8 cellular contexts compared by ENCODE assay signal in genomic region chr3:67653425-67654098, GRCh38. TPM values are rescaled to one million over a fixed set of nuclear protein-coding genes. Genes with fewer than 3 reads are reported as not detected.
DNase-seq lines count a peak whose midpoint lies in the region; ATAC-seq and TF ChIP-seq lines count a peak whose summit lies in the region.

No MANE protein-coding gene starts in this region.

- peak overlapping the region; percentile 53 for H4K91ac ChIP-seq in IMR-90 (ENCODE audit: insufficient read depth, low read depth, low read length)

- H3K4ac ChIP-seq in IMR-90 (ENCODE audit: low read depth, low read length) = peak overlapping the region; percentile 89

- H3K36me3 ChIP-seq in IMR-90 (ENCODE audit: control insufficient read depth, insufficient read depth, low read length) (no peaks in the 10 kb centered on the region), adrenal gland (replicated peaks in 1 of 2) (no peaks in the 10 kb centered on the region), testis (ENCODE audit: low read depth, missing control alignments) (no peaks in the 10 kb centered on the region)

- H3K27me3 ChIP-seq in IMR-90 (ENCODE audit: control insufficient read depth, insufficient read depth, low read length) (no peaks in the 10 kb centered on the region), adrenal gland (no peaks in the 10 kb centered on the region), testis (no peaks in the 10 kb centered on the region)

- CTCF ChIA-PET in IMR-90 (lab: Yijun Ruan, JAX) = no interaction called here

- H4K5ac ChIP-seq in IMR-90 (ENCODE audit: low read depth, low read length) = peak overlapping the region; percentile 81

- H3K14ac ChIP-seq in IMR-90 (replicated peaks; ENCODE audit: low read depth, low read length) = peak overlapping the region; percentile 83

- H3K56ac ChIP-seq in IMR-90 (ENCODE audit: extremely low read depth, insufficient read depth, low read length) = peak overlapping the region; percentile 66

- H2AK9ac ChIP-seq in IMR-90 (replicated peaks; ENCODE audit: low read depth, low read length, poor library complexity) = peak overlapping the region; percentile 74

- H3K9me3 ChIP-seq in IMR-90 (ENCODE audit: control insufficient read depth, insufficient read depth, low read length) (no peaks in the 10 kb centered on the region), adrenal gland (replicated peaks in 1 of 3) (no peaks in the 10 kb centered on the region), testis (no peaks in the 10 kb centered on the region)

- H2BK5ac ChIP-seq in IMR-90 (ENCODE audit: low read depth, low read length, poor library complexity, severe bottlenecking) = peak overlapping the region; percentile 72

- dilution Hi-C loops in IMR-90 (cut with HindIII; ENCODE audit: low sequenced_read_pairs, unreplicated experiment) = no loop called here

- H3K4me3 ChIP-seq in GM12865 (ENCODE audit: low read depth, low read length) (peak overlapping the region; percentile 95), IMR-90 (ENCODE audit: insufficient read depth, low read depth, low read length) (peak overlapping the region; percentile 81), adrenal gland (peak overlapping the region; percentile 89 to 98 (median 93)), testis (peak overlapping the region; percentile 63 to 92)

- DNase-seq in GM12865 (ENCODE audit: low read depth) (peak; percentile 40), IMR-90 (peak; percentile 14), adrenal gland (peak in 1 of 7 donors; percentile 30), kidney glomerular epithelial cell (lab: John Stamatoyannopoulos, UW) (peak; percentile 55), testis (no peak), HuH-7 (ENCODE audit: low spot score) (no peak), GDM1 (lab: John Stamatoyannopoulos, UW) (no peak)

- H2AK5ac ChIP-seq in IMR-90 (ENCODE audit: low read depth, low read length) = peak overlapping the region; percentile 74; the same call in 1 of the 2 replicates

- in situ Hi-C loops in IMR-90 (cut with MboI; ENCODE audit: low sequenced_read_pairs) = no loop called here

- peak overlapping the region; percentile 82 for H3K27ac ChIP-seq in IMR-90 (ENCODE audit: insufficient read depth, low read length)
- peak overlapping the region; percentile 59 to 97 (median 91) for H3K27ac ChIP-seq in adrenal gland
- peak overlapping the region; percentile 82 to 87 for H3K27ac ChIP-seq in testis

- H3K23ac ChIP-seq in IMR-90 (ENCODE audit: low read depth, low read length) = peak overlapping the region; percentile 85

- ATAC-seq in GM21619 (IDR thresholded peaks at IDR 0.05; ENCODE audit: unreplicated experiment) (peak; percentile 16), IMR-90 (ENCODE audit: low read depth) (peak; percentile 9)

- peak overlapping the region; percentile 82 for H3K9ac ChIP-seq in IMR-90 (ENCODE audit: low read depth, low read length)

- 0% methylated on average over 2 of the region's 8 CpGs; no CpG with 5 or more reads in 1 of the 2 experiments for WGBS in IMR-90 (ENCODE audit: extremely low coverage in 2 of 2, insufficient read length in 1 of 2), 2 experiments
- 18 to 28% (median 23%) methylated on average over 7 to 8 of the region's 8 CpGs for WGBS in adrenal gland, 4 donors
- WGBS in testis, 2 donors = 16 to 18% methylated on average over 8 of the region's 8 CpGs

- no peak for TF ChIP-seq RAD21 in IMR-90 (IDR thresholded peaks at IDR 0.05; ENCODE audit: low read length)

- H4K20me1 ChIP-seq in IMR-90 (ENCODE audit: insufficient read depth, low read length) = no peaks in the 10 kb centered on the region; the same call in 1 of the 2 replicates

- H3K4me2 ChIP-seq in IMR-90 (ENCODE audit: low read depth, low read length) = peak overlapping the region; percentile 98

- no peak for TF ChIP-seq CTCF in GM12865 (IDR thresholded peaks at IDR 0.05; ENCODE audit: insufficient read depth, low read depth, low read length, missing control alignments)
- no peak for TF ChIP-seq CTCF in IMR-90 (conservative IDR thresholded peaks at IDR 0.05; ENCODE audit: low read depth, low read length)
- TF ChIP-seq CTCF in adrenal gland (IDR thresholded peaks at IDR 0.05) = no peak
- TF ChIP-seq CTCF in testis (IDR thresholded peaks at IDR 0.05) = no peak

- H2BK15ac ChIP-seq in IMR-90 (ENCODE audit: low read depth, low read length) = peak overlapping the region; percentile 76; the same call in 1 of the 3 replicates

- POLR2A ChIA-PET in IMR-90 (lab: Charles Lee; ENCODE audit: unreplicated experiment) = no interaction called here

- TF ChIP-seq POLR2A in IMR-90 (IDR thresholded peaks at IDR 0.05; ENCODE audit: low read depth, low read length) = no peak
- TF ChIP-seq POLR2A in adrenal gland (IDR thresholded peaks at IDR 0.05) = no peak
- TF ChIP-seq POLR2A in testis (IDR thresholded peaks at IDR 0.05) = no peak

- H2BK120ac ChIP-seq in IMR-90 (ENCODE audit: low read depth, low read length) = peak overlapping the region; percentile 44

- peak overlapping the region; percentile 65 for H2BK20ac ChIP-seq in IMR-90 (ENCODE audit: low read depth, low read length)

- H3K79me1 ChIP-seq in IMR-90 (ENCODE audit: low read depth in 1 of 2, low read length in 2 of 2) = peaks cover 3 to 30% of the 10 kb centered on the region in 2 experiments

- peak overlapping the region; percentile 85 to 87 for H4K8ac ChIP-seq in IMR-90 (ENCODE audit: low read depth in 2 of 2, low read length in 2 of 2)

- peak overlapping the region; percentile 29 for H3K18ac ChIP-seq in IMR-90 (ENCODE audit: low read depth, low read length)

- intact Hi-C loops in IMR-90 (cut with micrococcal nuclease) (loop anchor here (1.0 to 5.0 kb wide), 3 partner anchors 129 to 656 kb away; partner anchors contain the start of gene KBTBD8), adrenal gland (cut with DNase I) (no loop called here), testis (cut with DNase I; ENCODE audit: low total_unique reads) (no loop called here)

- peaks cover 6% of the 10 kb centered on the region for H3K4me1 ChIP-seq in IMR-90 (ENCODE audit: control insufficient read depth, insufficient read depth, low read length)
- peaks cover 8 to 29% of the 10 kb centered on the region in 2 donors for H3K4me1 ChIP-seq in adrenal gland (replicated peaks in 1 of 2)
- peaks cover 12% of the 10 kb centered on the region for H3K4me1 ChIP-seq in testis

- peak overlapping the region; percentile 96 for H2AFZ ChIP-seq in IMR-90 (replicated peaks; ENCODE audit: low read length, poor library complexity)

- BruUV-seq in IMR-90 (replicated peaks; lab: Mats Ljungman, UMichigan) = no TSS peak

- 0 out of 2 replicates have a peak, but pooled peaks cover 5% of the 10 kb centered on the region for H3K9me1 ChIP-seq in IMR-90 (ENCODE audit: insufficient read depth, low read length)

TF ChIP-seq in IMR-90, 13 proteins besides CTCF, POLR2A, EP300 and RAD21:
- no peak for TF ChIP-seq MAZ (IDR thresholded peaks at IDR 0.05; ENCODE audit: borderline replicate concordance, low read depth, low read length)
- 0 out of 2 replicates have a peak, but pooled peaks have one; percentile 31 for TF ChIP-seq MXI1 (IDR thresholded peaks at IDR 0.05; ENCODE audit: borderline replicate concordance, low read depth, low read length)
- no peak for TF ChIP-seq ELK1 (IDR thresholded peaks at IDR 0.05; ENCODE audit: borderline replicate concordance, low read depth, low read length)
- no peak for TF ChIP-seq CEBPB (IDR thresholded peaks at IDR 0.05; ENCODE audit: low read depth, low read length)
- TF ChIP-seq, protein P1, sequence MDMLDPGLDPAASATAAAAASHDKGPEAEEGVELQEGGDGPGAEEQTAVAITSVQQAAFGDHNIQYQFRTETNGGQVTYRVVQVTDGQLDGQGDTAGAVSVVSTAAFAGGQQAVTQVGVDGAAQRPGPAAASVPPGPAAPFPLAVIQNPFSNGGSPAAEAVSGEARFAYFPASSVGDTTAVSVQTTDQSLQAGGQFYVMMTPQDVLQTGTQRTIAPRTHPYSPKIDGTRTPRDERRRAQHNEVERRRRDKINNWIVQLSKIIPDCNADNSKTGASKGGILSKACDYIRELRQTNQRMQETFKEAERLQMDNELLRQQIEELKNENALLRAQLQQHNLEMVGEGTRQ (IDR thresholded peaks at IDR 0.05; ENCODE audit: low read depth, low read length) = peak; percentile 69
- TF ChIP-seq BHLHE40 (IDR thresholded peaks at IDR 0.05; ENCODE audit: low read depth, low read length) = 0 out of 2 replicates have a peak, but pooled peaks have one; percentile 58

RNA-seq across cellular contexts. Expression of gene SUCLG2, which starts 0.8 kb away (rescaled TPM):
- total RNA-seq in IMR-90 (2012; rRNA removed) (34.6 and 45.5 TPM in 2 replicates), adrenal gland (100 to 1,000 TPM in 2 of 8 donors, 10 to 100 TPM in 6; 67.6 to 103 (median 71.6) TPM), testis (10 to 100 TPM; 18.0 to 23.8 TPM)
- polyA plus RNA-seq in IMR-90 (2012; rRNA removed) (21.4 and 26.8 TPM in 2 replicates), adrenal gland (100 to 1,000 TPM in 1 of 3 donors, 10 to 100 TPM in 2; 24.4 to 115 (median 28.4) TPM), testis (ENCODE audit: insufficient read depth, low read depth, low replicate concordance) (28.7 TPM)
- polyA plus RNA-seq in IMR-90 (2012; cell fraction: cytosol; rRNA removed) = 5.3 TPM in 2 replicates
- 1.3 and 8.4 TPM in 2 replicates for polyA plus RNA-seq in IMR-90 (2012; cell fraction: nucleus; rRNA removed; ENCODE audit: low replicate concordance)

Comparison
In these comparisons a context has a peak if more than half of its experiments do, and no peak if none do; other contexts are left out.
1. DNase-seq: peak in GM12865 (single experiment), IMR-90 (single experiment) and kidney glomerular epithelial cell (single experiment); none in testis (single experiment), HuH-7 (single experiment) and GDM1 (single experiment).
2. Peak in every context shown above with its lines, with median percentiles within 50 percentile points of each other: H3K4me3 ChIP-seq and H3K27ac ChIP-seq.